Comparison of ENCODE assay signal across 11 cellular contexts in genomic region chr1:160429702-160430535, GRCh38. TPM values are rescaled to one million over a fixed set of nuclear protein-coding genes. Genes with fewer than 3 reads are reported as not detected.
DNase-seq lines count a peak whose midpoint lies in the region; ATAC-seq lines count a peak whose summit lies in the region.
"Had no signal": no experiment of that assay in that cellular context is flagged by ENCODE, and none has a peak within 500 bp of the region (broad histone marks: within the 10 kb centered on the region; RNA-seq: fewer than 3 reads in every experiment).

No MANE protein-coding gene starts in this region.

- H3K9me3 ChIP-seq in thymus (ENCODE audit: control insufficient read depth) (no peaks in the 10 kb centered on the region), MG63 (no peaks in the 10 kb centered on the region)
- H3K9me3 ChIP-seq: heart left ventricle, ovary had no signal

- DNase-seq in activated CD8-positive, alpha-beta memory T cell treated with anti-CD3 and anti-CD28 coated beads, Interleukin-2, amount 10 ng/mL, durations not matched to agents 7 days and 5 days, result no peak
- DNase-seq in activated CD8-positive, alpha-beta memory T cell treated with anti-CD3 and anti-CD28 coated beads, Interleukin-2, amount 50 U/mL, for 48 hours, result no peak
- no peak for DNase-seq in activated CD4-positive, alpha-beta memory T cell treated with anti-CD3 and anti-CD28 coated beads, Interleukin-2, amount 10 ng/mL, durations not matched to agents 7 days and 5 days
- DNase-seq in MG63, result no peak
- DNase-seq in NCI-H446 treated with DMSO at 0.1 percent for 48 hours (lab: John Stamatoyannopoulos, UW), result no peak
- no peak for DNase-seq in COLO829 (ENCODE audit: low spot score)
- DNase-seq: heart left ventricle, NCI-H1417, ovary had no signal

- H3K9me3 Mint-ChIP-seq in activated CD8-positive, alpha-beta memory T cell treated with anti-CD3 and anti-CD28 coated beads, Interleukin-2, amount 10 ng/mL, durations not matched to agents 7 days and 5 days (ENCODE audit: low read depth), result peaks cover 6% of the 10 kb centered on the region
- H3K9me3 Mint-ChIP-seq in activated CD4-positive, alpha-beta memory T cell treated with anti-CD3 and anti-CD28 coated beads, Interleukin-2, amount 10 ng/mL, durations not matched to agents 7 days and 5 days, result peaks cover 14% of the 10 kb centered on the region

- peaks cover 12% of the 10 kb centered on the region for H3K36me3 Mint-ChIP-seq in activated CD8-positive, alpha-beta memory T cell treated with anti-CD3 and anti-CD28 coated beads, Interleukin-2, amount 10 ng/mL, durations not matched to agents 7 days and 5 days
- H3K36me3 Mint-ChIP-seq in activated CD4-positive, alpha-beta memory T cell treated with anti-CD3 and anti-CD28 coated beads, Interleukin-2, amount 10 ng/mL, durations not matched to agents 7 days and 5 days (ENCODE audit: low read depth), result peaks cover 10% of the 10 kb centered on the region

- peak overlapping the region; percentile 83 for H3K27ac Mint-ChIP-seq in activated CD8-positive, alpha-beta memory T cell treated with anti-CD3 and anti-CD28 coated beads, Interleukin-2, amount 10 ng/mL, durations not matched to agents 7 days and 5 days
- peak overlapping the region; percentile 80 for H3K27ac Mint-ChIP-seq in activated CD4-positive, alpha-beta memory T cell treated with anti-CD3 and anti-CD28 coated beads, Interleukin-2, amount 10 ng/mL, durations not matched to agents 7 days and 5 days

- H3K4me3 ChIP-seq in thymus (ENCODE audit: low read length), result no peak overlapping the region
- H3K4me3 ChIP-seq in MG63, result no peak overlapping the region
- H3K4me3 ChIP-seq: heart left ventricle, ovary had no signal

- WGBS in thymus, result 64% methylated on average over 2 of the region's 2 CpGs

- CTCF ChIA-PET in activated CD8-positive, alpha-beta memory T cell treated with anti-CD3 and anti-CD28 coated beads, Interleukin-2, amount 10 ng/mL, durations not matched to agents 7 days and 5 days (lab: Charles Lee), result interaction anchor here (1.0 to 3.3 kb wide), 12 partner anchors 26 to 245 kb away, joined by 3 to 62 read pairs (median 8); no protein-coding TSS in a partner anchor
- CTCF ChIA-PET in activated CD4-positive, alpha-beta memory T cell treated with anti-CD3 and anti-CD28 coated beads, Interleukin-2, amount 10 ng/mL, durations not matched to agents 7 days and 5 days (lab: Charles Lee), result interaction anchor here (1.2 to 5.1 kb wide), 7 partner anchors 13 to 178 kb away, joined by 4 to 81 read pairs (median 5); no protein-coding TSS in a partner anchor

- no peaks in the 10 kb centered on the region for H3K27me3 Mint-ChIP-seq in activated CD8-positive, alpha-beta memory T cell treated with anti-CD3 and anti-CD28 coated beads, Interleukin-2, amount 10 ng/mL, durations not matched to agents 7 days and 5 days
- H3K27me3 Mint-ChIP-seq in activated CD4-positive, alpha-beta memory T cell treated with anti-CD3 and anti-CD28 coated beads, Interleukin-2, amount 10 ng/mL, durations not matched to agents 7 days and 5 days, result no peaks in the 10 kb centered on the region

- POLR2A ChIA-PET in activated CD4-positive, alpha-beta memory T cell treated with anti-CD3 and anti-CD28 coated beads, Interleukin-2, amount 10 ng/mL, durations not matched to agents 7 days and 5 days (lab: Charles Lee), result interaction anchor here (0.9 to 3.1 kb wide), 8 partner anchors 7 to 210 kb away, joined by 3 to 20 read pairs (median 5); partner anchors contain the start of gene CD84

- H3K36me3 ChIP-seq in thymus (ENCODE audit: control insufficient read depth, insufficient read depth) (peaks cover 3% of the 10 kb centered on the region), MG63 (no peaks in the 10 kb centered on the region)
- H3K36me3 ChIP-seq: ovary had no signal

- H3K27me3 ChIP-seq in thymus (ENCODE audit: control insufficient read depth, insufficient read depth) (no peaks in the 10 kb centered on the region), MG63 (no peaks in the 10 kb centered on the region)
- H3K27me3 ChIP-seq: heart left ventricle, ovary had no signal

- peak; percentile 61 for ATAC-seq in activated CD8-positive, alpha-beta memory T cell treated with anti-CD3 and anti-CD28 coated beads, Interleukin-2, amount 10 ng/mL, durations not matched to agents 7 days and 5 days
- ATAC-seq in HG02938 (IDR thresholded peaks at IDR 0.05; ENCODE audit: unreplicated experiment), result peak; percentile 56
- ATAC-seq: heart left ventricle had no signal

- H3K4me1 Mint-ChIP-seq in activated CD8-positive, alpha-beta memory T cell treated with anti-CD3 and anti-CD28 coated beads, Interleukin-2, amount 10 ng/mL, durations not matched to agents 7 days and 5 days, result peaks cover 55% of the 10 kb centered on the region
- H3K4me1 Mint-ChIP-seq in activated CD4-positive, alpha-beta memory T cell treated with anti-CD3 and anti-CD28 coated beads, Interleukin-2, amount 10 ng/mL, durations not matched to agents 7 days and 5 days, result peaks cover 56% of the 10 kb centered on the region

- H3K27ac ChIP-seq in thymus (ENCODE audit: low read depth), result peak overlapping the region; percentile 92
- H3K27ac ChIP-seq: ovary had no signal

- peaks cover 16% of the 10 kb centered on the region for H3K4me1 ChIP-seq in thymus (ENCODE audit: control insufficient read depth, insufficient read depth, low read length)

- peak overlapping the region; percentile 51 for H3K4me3 Mint-ChIP-seq in activated CD8-positive, alpha-beta memory T cell treated with anti-CD3 and anti-CD28 coated beads, Interleukin-2, amount 10 ng/mL, durations not matched to agents 7 days and 5 days
- peak overlapping the region; percentile 50 for H3K4me3 Mint-ChIP-seq in activated CD4-positive, alpha-beta memory T cell treated with anti-CD3 and anti-CD28 coated beads, Interleukin-2, amount 10 ng/mL, durations not matched to agents 7 days and 5 days

RNA-seq across cellular contexts. Expression of gene VANGL2, which starts 29.6 kb away (rescaled TPM):
- total RNA-seq in activated CD8-positive, alpha-beta memory T cell treated with anti-CD3 and anti-CD28 coated beads, Interleukin-2, amount 10 ng/mL, durations not matched to agents 7 days and 5 days, result not detected
- total RNA-seq in activated CD4-positive, alpha-beta memory T cell treated with anti-CD3 and anti-CD28 coated beads, Interleukin-2, amount 10 ng/mL, durations not matched to agents 7 days and 5 days, result not detected
- 5.6 TPM for polyA plus RNA-seq in thymus
- not detected in 2 replicates for total RNA-seq in MG63 (2014; rRNA removed; shearing (Covaris generic); ENCODE audit: low replicate concordance)
